In the genomic region with DNA sequence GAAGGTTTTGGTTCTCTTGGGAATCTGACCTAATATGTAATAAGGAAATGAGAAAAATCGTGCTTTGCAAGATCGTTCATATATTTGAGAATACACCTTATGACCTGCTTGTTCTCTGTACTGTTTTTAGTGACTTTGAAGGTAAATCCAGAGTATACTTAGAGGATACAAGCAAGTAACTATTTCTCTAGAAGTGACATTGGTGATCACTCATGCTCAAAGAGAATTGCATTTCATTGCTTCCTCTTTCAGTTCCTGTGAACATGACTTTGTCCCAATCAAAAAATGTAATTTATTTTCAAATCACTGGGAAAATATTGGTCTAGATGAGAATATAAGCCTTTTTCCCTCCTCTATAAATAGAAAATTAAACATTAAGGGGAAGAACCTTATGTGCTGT, we compare ENCODE assay signal across 1 cellular context.
TF ChIP-seq lines count a peak whose summit lies in the region.

No MANE protein-coding gene starts in this region.

TF ChIP-seq in A549, 52 proteins besides CTCF, POLR2A, EP300 and RAD21 (continued from another document):
- TF ChIP-seq POLR2AphosphoS2 (conservative IDR thresholded peaks at IDR 0.05; ENCODE audit: low read length) (no peak), RARB (CRISPR knock-in tag; IDR thresholded peaks at IDR 0.05) (no peak), RCOR1 (IDR thresholded peaks at IDR 0.05; ENCODE audit: low read depth, low read length) (no peak), GATA3 (IDR thresholded peaks at IDR 0.05; ENCODE audit: borderline replicate concordance) (no peak)
